17 cellular contexts compared by ENCODE assay signal in genomic region chr22:25023879-25024278, GRCh38.
DNase-seq lines count a peak whose midpoint lies in the region; ATAC-seq and TF ChIP-seq lines count a peak whose summit lies in the region.
"Had no signal": no experiment of that assay in that cellular context is flagged by ENCODE, and none has a peak within 500 bp of the region (broad histone marks: within the 10 kb centered on the region; RNA-seq: fewer than 3 reads in every experiment).

No MANE protein-coding gene starts in this region.

- H3K27ac Mint-ChIP-seq in HFFc6 = no peak overlapping the region
- H3K27ac Mint-ChIP-seq in glutamatergic neuron (ENCODE audit: unreplicated experiment) = peak overlapping the region; percentile 39
- no peak overlapping the region for H3K27ac Mint-ChIP-seq in natural killer cell treated with Interleukin-12 subunit alpha and Interleukin-12 subunit beta and Interleukin-15 and Interleukin-18, amount 100 ng/mL, for 72 hours
- no peak overlapping the region for H3K27ac Mint-ChIP-seq in endodermal cell
- H3K27ac Mint-ChIP-seq: CD14-positive monocyte had no signal

- peak; percentile 1 for DNase-seq in DMS153 (lab: John Stamatoyannopoulos, UW)
- no peak for DNase-seq in DMS153 treated with DMSO at 0.1 percent for 48 hours (lab: John Stamatoyannopoulos, UW; ENCODE audit: unreplicated experiment)
- DNase-seq in HFFc6 = peak; percentile 6
- no peak for DNase-seq in RWPE2 (ENCODE audit: low spot score)
- no peak for DNase-seq in glutamatergic neuron
- DNase-seq in natural killer cell treated with Interleukin-12 subunit alpha and Interleukin-12 subunit beta and Interleukin-15 and Interleukin-18, amount 100 ng/mL, for 72 hours (ENCODE audit: low spot score) = no peak
- no peak for DNase-seq in endodermal cell
- DNase-seq: 8988T, Caco-2, GF-D8, HCEC 1CT, IMR-90, Kasumi-1, NCI-H1417, NCI-H2081 treated with DMSO at 0.1 percent for 48 hours had no signal

- H3K4me3 ChIP-seq in RWPE2 (ENCODE audit: severe bottlenecking) (no peak overlapping the region), gastroesophageal sphincter (no peak overlapping the region), endodermal cell (ENCODE audit: low read length) (no peak overlapping the region)

- ATAC-seq in RWPE2 (ENCODE audit: low read depth) (no peak), gastroesophageal sphincter (no peak)
- no peak for ATAC-seq in natural killer cell treated with Interleukin-12 subunit alpha and Interleukin-12 subunit beta and Interleukin-15 and Interleukin-18, amount 100 ng/mL, for 72 hours

- TF ChIP-seq POLR2A in gastroesophageal sphincter (IDR thresholded peaks at IDR 0.05) = no peak

- TF ChIP-seq CTCF in HFFc6 (IDR thresholded peaks at IDR 0.05) (no peak), RWPE2 (IDR thresholded peaks at IDR 0.05; ENCODE audit: poor library complexity, severe bottlenecking) (no peak), glutamatergic neuron (IDR thresholded peaks at IDR 0.05; ENCODE audit: partially characterized antibody, unreplicated experiment) (no peak), gastroesophageal sphincter (IDR thresholded peaks at IDR 0.05) (no peak), endodermal cell (conservative IDR thresholded peaks at IDR 0.05) (no peak)

- H3K9me3 ChIP-seq in RWPE2 (ENCODE audit: severe bottlenecking) (no peaks in the 10 kb centered on the region), gastroesophageal sphincter (no peaks in the 10 kb centered on the region), endodermal cell (ENCODE audit: control insufficient read depth, low read length) (no peaks in the 10 kb centered on the region)
- H3K9me3 ChIP-seq: Caco-2 had no signal

- H3K9me3 Mint-ChIP-seq in HFFc6 (peaks cover 31% of the 10 kb centered on the region), glutamatergic neuron (ENCODE audit: unreplicated experiment) (peaks cover 7% of the 10 kb centered on the region), endodermal cell (no peaks in the 10 kb centered on the region)
- no peaks in the 10 kb centered on the region for H3K9me3 Mint-ChIP-seq in natural killer cell treated with Interleukin-12 subunit alpha and Interleukin-12 subunit beta and Interleukin-15 and Interleukin-18, amount 100 ng/mL, for 72 hours
- H3K9me3 Mint-ChIP-seq: CD14-positive monocyte had no signal

- H3K27me3 ChIP-seq in RWPE2 (ENCODE audit: insufficient read depth, poor library complexity, severe bottlenecking) = no peaks in the 10 kb centered on the region
- no peaks in the 10 kb centered on the region for H3K27me3 ChIP-seq in gastroesophageal sphincter
- no peaks in the 10 kb centered on the region for H3K27me3 ChIP-seq in endodermal cell (ENCODE audit: control insufficient read depth, insufficient read depth, low read length, poor library complexity, severe bottlenecking)

- WGBS in gastroesophageal sphincter (ENCODE audit: low coverage in 1 of 2), 2 donors = 70 to 89% methylated on average over 2 to 3 of the region's 3 CpGs
- 92 to 100% methylated on average over 2 to 3 of the region's 3 CpGs for WGBS in endodermal cell (ENCODE audit: insufficient coverage in 1 of 2, insufficient read length in 1 of 2), 2 experiments

- H3K36me3 ChIP-seq in RWPE2 (ENCODE audit: low read depth) (peaks cover 7% of the 10 kb centered on the region), gastroesophageal sphincter (no peaks in the 10 kb centered on the region), endodermal cell (ENCODE audit: control insufficient read depth, insufficient read depth, low read length) (peaks cover 8% of the 10 kb centered on the region)

- no peak for TF ChIP-seq EP300 in gastroesophageal sphincter (IDR thresholded peaks at IDR 0.05)

- H3K4me1 Mint-ChIP-seq in HFFc6 (ENCODE audit: low read depth) (peaks cover 28% of the 10 kb centered on the region), glutamatergic neuron (ENCODE audit: low read depth, unreplicated experiment) (peaks cover 35% of the 10 kb centered on the region), endodermal cell (peaks cover 23% of the 10 kb centered on the region)
- peaks cover 0 to 7% of the 10 kb centered on the region in 2 donors for H3K4me1 Mint-ChIP-seq in natural killer cell treated with Interleukin-12 subunit alpha and Interleukin-12 subunit beta and Interleukin-15 and Interleukin-18, amount 100 ng/mL, for 72 hours (ENCODE audit: low read depth in 2 of 2)

- H3K4me3 Mint-ChIP-seq in HFFc6 = no peak overlapping the region
- H3K4me3 Mint-ChIP-seq in glutamatergic neuron (ENCODE audit: unreplicated experiment) = no peak overlapping the region
- no peak overlapping the region for H3K4me3 Mint-ChIP-seq in natural killer cell treated with Interleukin-12 subunit alpha and Interleukin-12 subunit beta and Interleukin-15 and Interleukin-18, amount 100 ng/mL, for 72 hours
- no peak overlapping the region for H3K4me3 Mint-ChIP-seq in endodermal cell
- H3K4me3 Mint-ChIP-seq: CD14-positive monocyte had no signal

- H3K27ac ChIP-seq in RWPE2 (ENCODE audit: poor library complexity, severe bottlenecking) = peak overlapping the region; percentile 89
- H3K27ac ChIP-seq in gastroesophageal sphincter = no peak overlapping the region
- no peak overlapping the region for H3K27ac ChIP-seq in endodermal cell (ENCODE audit: low read depth, low read length)

- H3K36me3 Mint-ChIP-seq in HFFc6 (ENCODE audit: low read depth) = no peaks in the 10 kb centered on the region
- H3K36me3 Mint-ChIP-seq in glutamatergic neuron (ENCODE audit: unreplicated experiment) = no peaks in the 10 kb centered on the region
- no peaks in the 10 kb centered on the region for H3K36me3 Mint-ChIP-seq in natural killer cell treated with Interleukin-12 subunit alpha and Interleukin-12 subunit beta and Interleukin-15 and Interleukin-18, amount 100 ng/mL, for 72 hours
- peaks cover 4% of the 10 kb centered on the region for H3K36me3 Mint-ChIP-seq in endodermal cell (ENCODE audit: low read depth)
- H3K36me3 Mint-ChIP-seq: CD14-positive monocyte had no signal

- H3K9ac ChIP-seq in endodermal cell (ENCODE audit: extremely low read depth, low read length, poor library complexity, severe bottlenecking) = no peak overlapping the region

- H3K4me1 ChIP-seq in RWPE2 (ENCODE audit: insufficient read depth, poor library complexity, severe bottlenecking) = peaks cover 24% of the 10 kb centered on the region
- peaks cover 0 to 27% (median 0%) of the 10 kb centered on the region in 3 donors for H3K4me1 ChIP-seq in gastroesophageal sphincter
- H3K4me1 ChIP-seq in endodermal cell (ENCODE audit: control insufficient read depth, insufficient read depth, low read length) = no peaks in the 10 kb centered on the region

- H3K27me3 Mint-ChIP-seq in HFFc6 (ENCODE audit: insufficient read depth) (peaks cover 3% of the 10 kb centered on the region; the same call in 1 of the 2 replicates), glutamatergic neuron (ENCODE audit: unreplicated experiment) (peaks cover 6% of the 10 kb centered on the region), endodermal cell (ENCODE audit: insufficient read depth) (no peaks in the 10 kb centered on the region)
- peaks cover 28 to 47% of the 10 kb centered on the region in 2 donors for H3K27me3 Mint-ChIP-seq in natural killer cell treated with Interleukin-12 subunit alpha and Interleukin-12 subunit beta and Interleukin-15 and Interleukin-18, amount 100 ng/mL, for 72 hours

Comparison
In these comparisons a context has a peak if more than half of its experiments do, and no peak if none do; other contexts are left out.
1. DNase-seq: peak in DMS153 (single experiment) and HFFc6 (single experiment); none in DMS153 treated with DMSO at 0.1 percent for 48 hours (single experiment), RWPE2 (single experiment), glutamatergic neuron (single experiment), natural killer cell treated with Interleukin-12 subunit alpha and Interleukin-12 subunit beta and Interleukin-15 and Interleukin-18, amount 100 ng/mL, for 72 hours (single experiment) and endodermal cell (single experiment).